Comparison of ENCODE assay signal across 18 cellular contexts in genomic region chr10:22557321-22557720, GRCh38.
"Had no signal": no experiment of that assay in that cellular context is flagged by ENCODE, and none has a peak within 500 bp of the region (broad histone marks: within the 10 kb centered on the region; RNA-seq: fewer than 3 reads in every experiment).

No MANE protein-coding gene starts in this region.

- DNase-seq: activated B cell treated with CpG ODN at 0.5 μM for 24 hours; activated CD4-positive, alpha-beta T cell treated with anti-CD3 and anti-CD28 coated beads for 48 hours; activated CD8-positive, alpha-beta T cell treated with anti-CD3 and anti-CD28 coated beads for 36 hours; activated T-cell treated with anti-CD3 and anti-CD28 coated beads, Interleukin-2, amount 50 U/mL, for 72 hours; islet precursor cell; mammary epithelial cell; naive B cell; retina; stimulated activated CD4-positive, alpha-beta T cell treated with anti-CD3 and anti-CD28 coated beads, Interleukin-15, amount 100 ng/mL, for 24 hours; stimulated activated CD4-positive, alpha-beta T cell treated with anti-CD3 and anti-CD28 coated beads, Interleukin-4, amount 100 ng/mL, for 1 hour; stimulated activated naive CD4-positive, alpha-beta T cell treated with Interleukin-2 at 50 U/mL for 16 hours; SW 1271; upper lobe of right lung had no signal

- H3K27ac ChIP-seq: ascending aorta, esophagus muscularis mucosa, neutrophil, upper lobe of right lung had no signal

- ATAC-seq: activated CD8-positive, alpha-beta T cell treated with anti-CD3 and anti-CD28 coated beads for 36 hours; activated T-cell treated with anti-CD3 and anti-CD28 coated beads, Interleukin-2, amount 50 U/mL, for 72 hours; left lobe of liver; upper lobe of right lung had no signal

- H3K27me3 ChIP-seq: ascending aorta, esophagus muscularis mucosa, neutrophil, upper lobe of right lung had no signal

- H3K9me3 ChIP-seq: ascending aorta, esophagus muscularis mucosa, neutrophil, upper lobe of right lung had no signal

- H3K4me1 ChIP-seq: ascending aorta, upper lobe of right lung had no signal

- FAIRE-seq: TTC549 had no signal

- H3K4me3 ChIP-seq: ascending aorta, esophagus muscularis mucosa, upper lobe of right lung had no signal
